ENCODE assay signal across 9 cellular contexts in genomic region chr4:98466868-98467599, GRCh38.
DNase-seq lines count a peak whose midpoint lies in the region; ATAC-seq and TF ChIP-seq lines count a peak whose summit lies in the region.
"Had no signal": no experiment of that assay in that cellular context is flagged by ENCODE, and none has a peak within 500 bp of the region (broad histone marks: within the 10 kb centered on the region; RNA-seq: fewer than 3 reads in every experiment).

No MANE protein-coding gene starts in this region.

- peak overlapping the region; percentile 65 for H3K4me2 ChIP-seq in fibroblast of lung (ENCODE audit: extremely low read depth, insufficient read depth, low read length)

- POLR2A ChIA-PET in CD8-positive, alpha-beta T cell (lab: Charles Lee), result no interaction called here
- POLR2A ChIA-PET in A673 (lab: Charles Lee; ENCODE audit: low non-redundant PET), result no interaction called here

- no peak overlapping the region for H3K27ac Mint-ChIP-seq in CD8-positive, alpha-beta T cell

- TF ChIP-seq CTCF in CD8-positive, alpha-beta T cell (IDR thresholded peaks at IDR 0.05), result no peak
- no peak for TF ChIP-seq CTCF in fibroblast of lung (conservative IDR thresholded peaks at IDR 0.05 in 1 of 2, IDR thresholded peaks at IDR 0.05 in 1 of 2; ENCODE audit: low read depth in 1 of 2, low read length in 2 of 2)
- TF ChIP-seq CTCF in A673 (conservative IDR thresholded peaks at IDR 0.05; ENCODE audit: low read depth, low read length), result no peak

- H3K9me3 ChIP-seq in CD8-positive, alpha-beta T cell (ENCODE audit: low read length), result no peaks in the 10 kb centered on the region
- H3K9me3 ChIP-seq in fibroblast of lung (ENCODE audit: control insufficient read depth, insufficient read depth, low read depth, low read length), result no peaks in the 10 kb centered on the region
- no peaks in the 10 kb centered on the region for H3K9me3 ChIP-seq in A673 (ENCODE audit: low read depth, low read length, poor library complexity, severe bottlenecking)
- H3K9me3 ChIP-seq: gastrocnemius medialis had no signal

- CTCF ChIA-PET in CD8-positive, alpha-beta T cell (lab: Charles Lee), result interaction anchor here (0.7 to 1.9 kb wide), 32 partner anchors 9 to 997 kb away, joined by 3 to 13 read pairs (median 4); no protein-coding TSS in a partner anchor
- CTCF ChIA-PET in A673 (lab: Charles Lee), result interaction anchor here (0.7 to 1.0 kb wide), 2 partner anchors 391 to 589 kb away, joined by 3 to 5 read pairs; no protein-coding TSS in a partner anchor

- no peaks in the 10 kb centered on the region for H3K27me3 ChIP-seq in CD8-positive, alpha-beta T cell (ENCODE audit: insufficient read depth, low read length)
- H3K27me3 ChIP-seq in fibroblast of lung (ENCODE audit: control insufficient read depth, insufficient read depth, low read length) (no peaks in the 10 kb centered on the region), A673 (replicated peaks; ENCODE audit: insufficient read depth, low read depth, low read length, poor library complexity) (no peaks in the 10 kb centered on the region)
- H3K27me3 ChIP-seq: gastrocnemius medialis had no signal

- H3K4me1 Mint-ChIP-seq in CD8-positive, alpha-beta T cell (ENCODE audit: low read depth), result peaks cover 26% of the 10 kb centered on the region

- H3K36me3 Mint-ChIP-seq in CD8-positive, alpha-beta T cell, result peaks cover 9% of the 10 kb centered on the region

- peaks cover 14% of the 10 kb centered on the region for H3K4me1 ChIP-seq in CD8-positive, alpha-beta T cell (ENCODE audit: insufficient read depth, low read length)
- H3K4me1 ChIP-seq in fibroblast of lung (ENCODE audit: control insufficient read depth, extremely low read depth, insufficient read depth, low read length) (peaks cover 8% of the 10 kb centered on the region), A673 (ENCODE audit: insufficient read depth, low read length, poor library complexity, severe bottlenecking) (peaks cover 11% of the 10 kb centered on the region)

- intact Hi-C loops in CD8-positive, alpha-beta T cell (cut with DNase I, micrococcal nuclease), result loop anchor here (1.0 to 5.0 kb wide), 12 partner anchors 265 to 996 kb away; partner anchors contain the start of genes METAP1 (in 2 of the 2) and EIF4E (in 1 of the 2)
- intact Hi-C loops in A673 (cut with micrococcal nuclease; ENCODE audit: unreplicated experiment), result loop anchor here (2.0 to 10.0 kb wide), 9 partner anchors 85 to 938 kb away; partner anchors contain the start of genes EIF4E and TSPAN5

- no peak overlapping the region for H3K27ac ChIP-seq in CD8-positive, alpha-beta T cell (ENCODE audit: low read depth, low read length)
- H3K27ac ChIP-seq in fibroblast of lung (ENCODE audit: insufficient read depth, low read length) (no peak overlapping the region), A673 (ENCODE audit: low read depth, low read length, poor library complexity, severe bottlenecking) (no peak overlapping the region)
- H3K27ac ChIP-seq: gastrocnemius medialis had no signal

- H3K9ac ChIP-seq in fibroblast of lung (ENCODE audit: insufficient read depth, low read length), result no peak overlapping the region

- no peak for ATAC-seq in CD8-positive, alpha-beta T cell
- ATAC-seq in GM21381 (IDR thresholded peaks at IDR 0.05; ENCODE audit: unreplicated experiment) (peak; percentile 4), SK-N-SH treated with all-trans-retinoic acid at 6 μM for 48 hours (peak; percentile 41), GM21737 (IDR thresholded peaks at IDR 0.05; ENCODE audit: unreplicated experiment) (no peak)

- peaks cover under 1% of the 10 kb centered on the region for H3K9me3 Mint-ChIP-seq in CD8-positive, alpha-beta T cell

- no TSS peak for BruUV-seq in A673 (replicated peaks; lab: Mats Ljungman, UMichigan)

- H3K4me3 Mint-ChIP-seq in CD8-positive, alpha-beta T cell, result peak overlapping the region; percentile 77

- no peaks in the 10 kb centered on the region for H3K36me3 ChIP-seq in CD8-positive, alpha-beta T cell (ENCODE audit: insufficient read depth, low read length)
- H3K36me3 ChIP-seq in fibroblast of lung (ENCODE audit: control insufficient read depth, insufficient read depth, low read length) (peaks cover 7% of the 10 kb centered on the region), A673 (ENCODE audit: insufficient read depth, low read length, poor library complexity, severe bottlenecking) (no peaks in the 10 kb centered on the region)
- H3K36me3 ChIP-seq: gastrocnemius medialis had no signal

- DNase-seq in CD8-positive, alpha-beta T cell, result no peak
- DNase-seq in fibroblast of lung (ENCODE audit: low read depth in 2 of 2) (peak in 1 of 2 donors; percentile 69), cerebellum (ENCODE audit: low spot score) (no peak), NCI-H526 treated with DMSO at 0.1 percent for 48 hours (lab: John Stamatoyannopoulos, UW) (no peak), A673 (ENCODE audit: low spot score) (no peak)

- no peaks in the 10 kb centered on the region for H3K79me2 ChIP-seq in fibroblast of lung (ENCODE audit: control insufficient read depth, insufficient read depth, low read length)

- no peak overlapping the region for H2AFZ ChIP-seq in fibroblast of lung (ENCODE audit: low read length)

- no peaks in the 10 kb centered on the region for H4K20me1 ChIP-seq in fibroblast of lung (ENCODE audit: control insufficient read depth, extremely low read depth, insufficient read depth, low read length)

- H3K4me3 ChIP-seq in CD8-positive, alpha-beta T cell (ENCODE audit: low read depth, low read length), result no peak overlapping the region
- H3K4me3 ChIP-seq in fibroblast of lung (replicated peaks in 1 of 4; ENCODE audit: control extremely low read depth in 1 of 4, insufficient read depth in 1 of 4, low read depth in 3 of 4, low read length in 4 of 4), result no peak overlapping the region
- H3K4me3 ChIP-seq in A673 (ENCODE audit: low read depth, low read length, poor library complexity, severe bottlenecking), result no peak overlapping the region

- no peaks in the 10 kb centered on the region for H3K27me3 Mint-ChIP-seq in CD8-positive, alpha-beta T cell (ENCODE audit: low read depth)

TF ChIP-seq in SK-N-SH treated with all-trans-retinoic acid at 6 μM for 48 hours, 23 proteins besides CTCF, POLR2A, EP300 and RAD21 (continues in another document):
- TF ChIP-seq ESRRG (CRISPR knock-in tag; IDR thresholded peaks at IDR 0.05), result no peak
- no peak for TF ChIP-seq ZFP3 (CRISPR knock-in tag; IDR thresholded peaks at IDR 0.05)
- TF ChIP-seq POU6F1 (CRISPR knock-in tag; IDR thresholded peaks at IDR 0.05; ENCODE audit: borderline replicate concordance, low read depth), result no peak
- no peak for TF ChIP-seq CSDC2 (CRISPR knock-in tag; IDR thresholded peaks at IDR 0.05)
- TF ChIP-seq TCF4 (CRISPR knock-in tag; IDR thresholded peaks at IDR 0.05; ENCODE audit: borderline replicate concordance), result no peak
- no peak for TF ChIP-seq ZFP30 (CRISPR knock-in tag; IDR thresholded peaks at IDR 0.05)
- TF ChIP-seq ARNTL (CRISPR knock-in tag; IDR thresholded peaks at IDR 0.05; ENCODE audit: borderline replicate concordance, low read depth), result no peak
- TF ChIP-seq CSRNP3 (CRISPR knock-in tag; IDR thresholded peaks at IDR 0.05), result no peak
- TF ChIP-seq TSHZ2 (CRISPR knock-in tag; IDR thresholded peaks at IDR 0.05), result no peak
- no peak for TF ChIP-seq ISL1 (CRISPR knock-in tag; IDR thresholded peaks at IDR 0.05)

Comparison
In these comparisons a context has a peak if more than half of its experiments do, and no peak if none do; other contexts are left out.
1. ATAC-seq: peak in GM21381 (single experiment) and SK-N-SH treated with all-trans-retinoic acid at 6 μM for 48 hours (single experiment); none in CD8-positive, alpha-beta T cell (single experiment) and GM21737 (single experiment).